ENCODE assay signal across 11 cellular contexts in genomic region chr1:34165422-34165921, GRCh38. TPM values are rescaled to one million over a fixed set of nuclear protein-coding genes. Genes with fewer than 3 reads are reported as not detected.
DNase-seq lines count a peak whose midpoint lies in the region; ATAC-seq lines count a peak whose summit lies in the region.
"Had no signal": no experiment of that assay in that cellular context is flagged by ENCODE, and none has a peak within 500 bp of the region (broad histone marks: within the 10 kb centered on the region; RNA-seq: fewer than 3 reads in every experiment).

No MANE protein-coding gene starts in this region.

- H3K27me3 ChIP-seq in SJSA1 (replicated peaks) (peaks cover 51% of the 10 kb centered on the region), iPS-18a (ENCODE audit: control insufficient read depth, insufficient read depth, low read length) (peaks cover 6% of the 10 kb centered on the region)

- H3K27ac ChIP-seq in SJSA1 (no peak overlapping the region), iPS-18a (ENCODE audit: low read length) (no peak overlapping the region)
- H3K27ac ChIP-seq: KMS-11 had no signal

- H3K4me3 Mint-ChIP-seq in stimulated activated naive B cell treated with anti-CD40 and anti-IgM and Interleukin-4, amounts not matched to agents 10 μg/mL and 1 μg/mL and 100 μg/mL, for 72 hours = peak overlapping the region; percentile 17 to 54

- H3K27ac Mint-ChIP-seq in stimulated activated naive B cell treated with anti-CD40 and anti-IgM and Interleukin-4, amounts not matched to agents 10 μg/mL and 1 μg/mL and 100 μg/mL, for 72 hours = peak overlapping the region; percentile 77

- H3K4me1 ChIP-seq in SJSA1 (replicated peaks) (peaks cover 32% of the 10 kb centered on the region), iPS-18a (ENCODE audit: control insufficient read depth, low read depth, low read length) (peaks cover 19% of the 10 kb centered on the region)

- ATAC-seq in stimulated activated naive B cell treated with anti-CD40 and anti-IgM and Interleukin-4, amounts not matched to agents 10 μg/mL and 1 μg/mL and 100 μg/mL, for 72 hours (replicated peaks) = no peak
- ATAC-seq in GM21723 (IDR thresholded peaks at IDR 0.05; ENCODE audit: unreplicated experiment) = no peak

- H3K9ac ChIP-seq in iPS-18a (ENCODE audit: low read length) = peak overlapping the region; percentile 90
- H3K9ac ChIP-seq: KMS-11 had no signal

- DNase-seq in NCI-H345 (lab: John Stamatoyannopoulos, UW) = peak; percentile 32
- no peak for DNase-seq in NCI-H345 treated with DMSO at 0.1 percent for 48 hours (lab: John Stamatoyannopoulos, UW; ENCODE audit: unreplicated experiment)
- no peak for DNase-seq in SJSA1 (ENCODE audit: low read depth in 1 of 2, low spot score in 2 of 2)
- DNase-seq in stimulated activated naive B cell treated with anti-CD40 and anti-IgM and Interleukin-4, amounts not matched to agents 10 μg/mL and 1 μg/mL and 100 μg/mL, for 72 hours = no peak
- no peak for DNase-seq in activated naive CD4-positive, alpha-beta T cell treated with Interleukin-2 at 50 U/mL for 16 hours
- no peak for DNase-seq in OCI-M2 (lab: John Stamatoyannopoulos, UW; ENCODE audit: unreplicated experiment)
- DNase-seq: activated effector memory CD4-positive, alpha-beta T cell treated with Interleukin-2 at 50 U/mL for 16 hours; stimulated activated CD4-positive, alpha-beta T cell treated with anti-CD3 and anti-CD28 coated beads, Interleukin-12 subunit alpha, Interleukin-12 subunit beta, amount 100 ng/mL, for 4 hours had no signal

- H3K36me3 Mint-ChIP-seq in stimulated activated naive B cell treated with anti-CD40 and anti-IgM and Interleukin-4, amounts not matched to agents 10 μg/mL and 1 μg/mL and 100 μg/mL, for 72 hours = peaks cover 3 to 4% of the 10 kb centered on the region in 2 donors

- H3K36me3 ChIP-seq in SJSA1 = no peaks in the 10 kb centered on the region
- H3K36me3 ChIP-seq in iPS-18a (ENCODE audit: control insufficient read depth, low read depth, low read length) = no peaks in the 10 kb centered on the region

- peaks cover 5 to 13% of the 10 kb centered on the region in 2 donors for H3K4me1 Mint-ChIP-seq in stimulated activated naive B cell treated with anti-CD40 and anti-IgM and Interleukin-4, amounts not matched to agents 10 μg/mL and 1 μg/mL and 100 μg/mL, for 72 hours

- H3K4me3 ChIP-seq in SJSA1 = peak overlapping the region; percentile 44
- H3K4me3 ChIP-seq in iPS-18a (ENCODE audit: low read length) = peak overlapping the region; percentile 88

- H3K9me3 ChIP-seq in SJSA1 (replicated peaks) (no peaks in the 10 kb centered on the region), iPS-18a (ENCODE audit: control insufficient read depth, low read depth, low read length) (no peaks in the 10 kb centered on the region)

- H3K9me3 Mint-ChIP-seq in stimulated activated naive B cell treated with anti-CD40 and anti-IgM and Interleukin-4, amounts not matched to agents 10 μg/mL and 1 μg/mL and 100 μg/mL, for 72 hours = peaks cover 0 to 3% of the 10 kb centered on the region in 2 donors

- peaks cover 63 to 84% of the 10 kb centered on the region in 2 donors for H3K27me3 Mint-ChIP-seq in stimulated activated naive B cell treated with anti-CD40 and anti-IgM and Interleukin-4, amounts not matched to agents 10 μg/mL and 1 μg/mL and 100 μg/mL, for 72 hours

RNA-seq across cellular contexts. Expression of gene CSMD2, which starts 0.4 kb away (rescaled TPM):
- 0.60 and 0.87 TPM in 2 replicates for total RNA-seq in SJSA1 (2014; rRNA removed; shearing (Covaris generic))

RNA-seq across cellular contexts. Expression of gene C1orf94, which starts 11.2 kb away (rescaled TPM):
- 0.39 TPM in 1 of 2 replicates, not detected in the other for total RNA-seq in SJSA1 (2014; rRNA removed; shearing (Covaris generic))
